In the genomic region with DNA sequence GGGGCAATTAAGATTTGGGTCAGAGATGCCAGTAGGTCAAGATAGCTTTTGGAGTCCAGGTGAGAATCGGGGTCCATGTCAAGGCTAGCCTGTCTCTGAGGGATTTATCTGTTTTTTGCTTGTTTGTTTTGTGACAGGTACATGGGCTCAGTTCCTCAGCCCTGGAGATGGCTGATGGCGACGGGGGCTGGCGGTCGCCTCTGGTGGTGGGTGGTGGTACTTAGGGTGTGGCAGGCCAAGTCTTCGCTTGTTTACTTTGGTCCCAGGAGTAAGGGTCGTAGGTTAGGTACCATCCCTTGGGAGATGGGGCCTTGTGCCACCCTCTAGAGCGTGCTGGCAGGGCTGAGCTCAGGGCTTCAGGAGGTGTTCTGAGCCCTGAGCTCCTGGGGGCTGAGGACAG, we compare ENCODE assay signal across 13 cellular contexts. TPM values are rescaled to one million over a fixed set of nuclear protein-coding genes. Genes with fewer than 3 reads are reported as not detected.
DNase-seq lines count a peak whose midpoint lies in the region; FAIRE-seq and TF ChIP-seq lines count a peak whose summit lies in the region.
"Had no signal": no experiment of that assay in that cellular context is flagged by ENCODE, and none has a peak within 500 bp of the region (broad histone marks: within the 10 kb centered on the region; RNA-seq: fewer than 3 reads in every experiment).

No MANE protein-coding gene starts in this region.

- 85 to 92% (median 90%) methylated on average over 7 to 8 of the region's 8 CpGs for WGBS in spleen, 5 donors

- no peaks in the 10 kb centered on the region for H3K9me3 ChIP-seq in spleen
- no peaks in the 10 kb centered on the region for H3K9me3 ChIP-seq in vagina
- H3K9me3 ChIP-seq: gastroesophageal sphincter had no signal

- TF ChIP-seq POLR2A in spleen (IDR thresholded peaks at IDR 0.05) (no peak), GM12891 (IDR thresholded peaks at IDR 0.05; ENCODE audit: low read depth, low read length) (no peak), vagina (IDR thresholded peaks at IDR 0.05) (no peak)

- H3K27me3 Mint-ChIP-seq in glutamatergic neuron (ENCODE audit: unreplicated experiment): peaks cover 7% of the 10 kb centered on the region

- H3K36me3 Mint-ChIP-seq in glutamatergic neuron (ENCODE audit: unreplicated experiment): no peaks in the 10 kb centered on the region

- H3K27ac ChIP-seq in RWPE1 (peak overlapping the region; percentile 100), spleen (peak overlapping the region in 7 of 8 donors; percentile 38 to 98 (median 53)), vagina (no peak overlapping the region)
- H3K27ac ChIP-seq: gastroesophageal sphincter, WERI-Rb-1 had no signal

- H3K4me1 Mint-ChIP-seq in glutamatergic neuron (ENCODE audit: low read depth, unreplicated experiment): peaks cover 4% of the 10 kb centered on the region

- H3K27me3 ChIP-seq in spleen (replicated peaks in 1 of 7) (no peaks in the 10 kb centered on the region), vagina (no peaks in the 10 kb centered on the region)
- H3K27me3 ChIP-seq: gastroesophageal sphincter had no signal

- H3K4me3 ChIP-seq in spleen: no peak overlapping the region
- H3K4me3 ChIP-seq in vagina: no peak overlapping the region
- H3K4me3 ChIP-seq: gastroesophageal sphincter had no signal

- TF ChIP-seq CTCF in GM12873 (IDR thresholded peaks at IDR 0.05; ENCODE audit: insufficient read depth, low read depth, low read length, missing control alignments) (peak; percentile 21), RWPE1 (conservative IDR thresholded peaks at IDR 0.05; ENCODE audit: low read depth) (no peak), glutamatergic neuron (IDR thresholded peaks at IDR 0.05; ENCODE audit: partially characterized antibody, unreplicated experiment) (peak; percentile 39), spleen (IDR thresholded peaks at IDR 0.05 in 8 of 11, conservative IDR thresholded peaks at IDR 0.05 in 3 of 11) (no peak), vagina (IDR thresholded peaks at IDR 0.05) (no peak)

- FAIRE-seq in GM12891 (lab: Jason Lieb, UNC): no peak
- FAIRE-seq: endothelial cell of umbilical vein had no signal

- CTCF ChIA-PET in RWPE1 (lab: Yijun Ruan, JAX): no interaction called here

- no peaks in the 10 kb centered on the region for H3K9me3 Mint-ChIP-seq in glutamatergic neuron (ENCODE audit: unreplicated experiment)

- no peak for DNase-seq in RWPE1 (ENCODE audit: low spot score)
- no peak for DNase-seq in glutamatergic neuron
- no peak for DNase-seq in spleen
- no peak for DNase-seq in NCI-H2196 treated with DMSO at 0.1 percent for 48 hours (lab: John Stamatoyannopoulos, UW; ENCODE audit: unreplicated experiment)
- DNase-seq in GM12891 (ENCODE audit: insufficient read length, low spot score): no peak
- no peak for DNase-seq in vagina (ENCODE audit: extremely low spot score in 2 of 2)
- DNase-seq: activated naive CD4-positive, alpha-beta T cell treated with anti-CD3 and anti-CD28 coated beads, Interleukin-2, amount 50 U/mL, for 16 hours; mammary epithelial cell; NCI-H187 treated with DMSO at 0.1 percent for 48 hours had no signal

- H3K4me1 ChIP-seq in spleen: peaks cover 12 to 60% (median 39%) of the 10 kb centered on the region in 6 donors
- H3K4me1 ChIP-seq in vagina: peaks cover 26% of the 10 kb centered on the region

- H3K4me3 Mint-ChIP-seq in glutamatergic neuron (ENCODE audit: unreplicated experiment): no peak overlapping the region

- no peak overlapping the region for H3K27ac Mint-ChIP-seq in glutamatergic neuron (ENCODE audit: unreplicated experiment)

- intact Hi-C loops in spleen (cut with DNase I; ENCODE audit: low total_unique reads) (no loop called here), vagina (cut with DNase I) (loop anchor here (2.0 kb wide), 1 partner anchor 23 kb away; the partner anchor contains the start of gene TIGD3)

- H3K36me3 ChIP-seq in spleen (peaks cover 0 to 23% (median 0%) of the 10 kb centered on the region in 6 donors), vagina (no peaks in the 10 kb centered on the region)
- H3K36me3 ChIP-seq: WERI-Rb-1 had no signal

- POLR2A ChIA-PET in RWPE1 (lab: Yijun Ruan, JAX; ENCODE audit: low non-redundant PET): interaction anchor here (0.7 kb wide), 1 partner anchor 153 kb away, joined by 3 read pairs; no protein-coding TSS in a partner anchor

TF ChIP-seq in GM12891, 5 proteins besides CTCF, POLR2A, EP300 and RAD21:
- TF ChIP-seq TAF1 (IDR thresholded peaks at IDR 0.05; ENCODE audit: low read depth, low read length) (no peak), SPI1 (IDR thresholded peaks at IDR 0.05; ENCODE audit: low read depth, low read length) (no peak), POLR2AphosphoS5 (IDR thresholded peaks at IDR 0.05; ENCODE audit: low read depth, low read length) (no peak), PAX5 (IDR thresholded peaks at IDR 0.05; ENCODE audit: insufficient read depth, low read length, severe bottlenecking) (no peak), POU2F2 (IDR thresholded peaks at IDR 0.05; ENCODE audit: low read depth, low read length) (no peak)

RNA-seq across cellular contexts. Expression of gene SLC25A45, which starts 4.7 kb away (rescaled TPM):
- total RNA-seq in glutamatergic neuron (ENCODE audit: unreplicated experiment) (0.25 TPM), spleen (10 to 100 TPM; 11.6 to 33.4 (median 25.7) TPM), vagina (2.2 TPM)
- 10 to 100 TPM; 14.1 to 26.2 (median 24.1) TPM for polyA plus RNA-seq in spleen
- 15.8 TPM for polyA plus RNA-seq in GM12891 (2012; ENCODE audit: low read depth, missing spikeins)

RNA-seq across cellular contexts. Expression of gene FRMD8, which starts 8.7 kb away (rescaled TPM):
- total RNA-seq in glutamatergic neuron (ENCODE audit: unreplicated experiment): 11.1 TPM
- total RNA-seq in spleen: 100 to 1,000 TPM in 3 of 7 donors, 10 to 100 TPM in 4; 65.4 to 128 (median 99.5) TPM
- polyA plus RNA-seq in spleen: 10 to 100 TPM; 19.3 to 32.0 (median 23.4) TPM
- 14.3 TPM for polyA plus RNA-seq in GM12891 (2012; ENCODE audit: low read depth, missing spikeins)
- 53.3 TPM for total RNA-seq in vagina

RNA-seq across cellular contexts. Expression of gene TIGD3, which starts 23.2 kb away (rescaled TPM):
- total RNA-seq in glutamatergic neuron (ENCODE audit: unreplicated experiment) (3.8 TPM), spleen (1 to 10 TPM in 2 of 7 donors, under 1 TPM in 5; 0.56 to 2.7 (median 0.79) TPM), vagina (not detected)
- 1 to 10 TPM; 1.1 to 2.1 (median 1.4) TPM for polyA plus RNA-seq in spleen
- 0.53 TPM for polyA plus RNA-seq in GM12891 (2012; ENCODE audit: low read depth, missing spikeins)
- total RNA-seq: mammary epithelial cell had no signal

RNA-seq across cellular contexts. Expression of gene DPF2, which starts 44.1 kb away (rescaled TPM):
- total RNA-seq in glutamatergic neuron (ENCODE audit: unreplicated experiment) (121 TPM), spleen (10 to 100 TPM; 35.7 to 67.0 (median 51.5) TPM), vagina (33.1 TPM)
- 10 to 100 TPM; 20.5 to 27.2 (median 24.3) TPM for polyA plus RNA-seq in spleen
- 29.9 TPM for polyA plus RNA-seq in GM12891 (2012; ENCODE audit: low read depth, missing spikeins)

RNA-seq across cellular contexts. Expression of gene NEAT1, which starts 44.8 kb away (rescaled TPM):
- total RNA-seq in glutamatergic neuron (ENCODE audit: unreplicated experiment) (107 TPM), spleen (1,000 to 10,000 TPM in 2 of 7 donors, 100 to 1,000 TPM in 5; 266 to 1,804 (median 799) TPM), vagina (857 TPM)
- polyA plus RNA-seq in spleen: 1,000 to 10,000 TPM in 2 of 3 donors, 100 to 1,000 TPM in 1; 526 to 1,090 (median 1,018) TPM
- 373 TPM for polyA plus RNA-seq in GM12891 (2012; ENCODE audit: low read depth, missing spikeins)

Comparison
In these comparisons a context has a peak if more than half of its experiments do, and no peak if none do; other contexts are left out.
1. CTCF ChIP-seq: peak in GM12873 (single experiment) and glutamatergic neuron (single experiment); none in RWPE1 (single experiment), spleen (0 of 11) and vagina (0 of 3).